1 cellular context compared by ENCODE assay signal in genomic region chr21:27132270-27132669, GRCh38.
TF ChIP-seq lines count a peak whose summit lies in the region.

No MANE protein-coding gene starts in this region.

TF ChIP-seq in GM23338, 12 proteins besides CTCF, POLR2A, EP300 and RAD21 (continued from another document):
- TF ChIP-seq JUNB (IDR thresholded peaks at IDR 0.05; ENCODE audit: unreplicated experiment) (no peak), ZNF114 (CRISPR knock-in tag; IDR thresholded peaks at IDR 0.05) (no peak), EZH2 (IDR thresholded peaks at IDR 0.05; ENCODE audit: low read depth, unreplicated experiment) (no peak), CREB1 (CRISPR knock-in tag; IDR thresholded peaks at IDR 0.05; ENCODE audit: low read depth) (no peak), REST (IDR thresholded peaks at IDR 0.05; ENCODE audit: unreplicated experiment) (no peak)
